ENCODE assay signal across 8 cellular contexts in the genomic region with DNA sequence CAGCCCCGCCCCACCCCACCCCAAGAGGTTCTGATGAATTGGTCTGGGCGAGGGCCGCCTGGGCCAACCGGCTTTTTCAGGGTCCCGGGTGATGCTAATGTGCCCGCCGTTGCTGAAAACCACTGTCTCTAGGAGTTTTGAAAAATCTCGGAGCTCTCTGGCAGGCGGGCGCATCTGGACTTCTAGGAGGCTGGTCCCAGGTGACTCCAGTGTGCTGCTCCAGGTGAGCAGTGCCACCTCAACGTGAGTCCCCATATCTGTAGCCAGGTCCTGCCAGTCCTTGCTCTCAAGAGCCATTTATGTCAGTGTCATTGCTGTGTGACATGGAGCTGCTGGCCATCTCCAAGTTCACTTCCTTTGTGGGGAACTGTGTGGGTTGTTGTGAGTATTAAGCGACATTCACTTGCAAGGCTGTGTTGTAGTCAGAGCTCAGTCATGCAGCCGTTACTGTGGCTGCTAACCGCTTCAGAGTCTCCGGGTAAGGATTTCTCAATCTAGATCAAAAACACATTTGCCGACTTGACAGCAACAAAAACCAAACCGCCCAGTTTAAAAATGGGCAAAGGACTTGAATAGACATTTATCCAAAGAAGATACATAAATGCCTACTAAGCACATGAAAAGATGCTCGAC. TPM values are rescaled to one million over a fixed set of nuclear protein-coding genes. Genes with fewer than 3 reads are reported as not detected.
DNase-seq lines count a peak whose midpoint lies in the region; ATAC-seq and TF ChIP-seq lines count a peak whose summit lies in the region.

Gene RFX8 (minus strand): TSS at position 361 of the 633 bp plus-strand sequence. CDS start 8,264 bp downstream, outside the sequence.

- WGBS in stomach, 5 donors = 27 to 43% (median 31%) methylated on average over 18 of the region's 18 CpGs

- POLR2A ChIA-PET in naive thymus-derived CD4-positive, alpha-beta T cell (lab: Charles Lee) = interaction anchor here (0.5 to 1.6 kb wide), 7 partner anchors 9 to 222 kb away, joined by 3 to 6 read pairs (median 4); no protein-coding TSS in a partner anchor

- peak within 1 kb of the TSS; percentile 70 to 75 for H3K4me3 Mint-ChIP-seq in effector memory CD8-positive, alpha-beta T cell
- H3K4me3 Mint-ChIP-seq in naive thymus-derived CD4-positive, alpha-beta T cell = peak within 1 kb of the TSS; percentile 81 to 90 (median 85)

- TF ChIP-seq POLR2A in stomach (IDR thresholded peaks at IDR 0.05) = no peak

- H3K27ac Mint-ChIP-seq in effector memory CD8-positive, alpha-beta T cell = peak within 1 kb of the TSS in 1 of 2 donors; percentile 38
- peak within 1 kb of the TSS; percentile 29 to 92 (median 76) for H3K27ac Mint-ChIP-seq in naive thymus-derived CD4-positive, alpha-beta T cell

- TF ChIP-seq CTCF in HFF-Myc (IDR thresholded peaks at IDR 0.05; ENCODE audit: low read depth, low read length, missing control alignments) = no peak
- no peak for TF ChIP-seq CTCF in stomach (IDR thresholded peaks at IDR 0.05)

- CTCF ChIA-PET in naive thymus-derived CD4-positive, alpha-beta T cell (lab: Charles Lee) = interaction anchor here (1.1 to 1.2 kb wide), 2 partner anchors 24 to 56 kb away, joined by 3 read pairs; no protein-coding TSS in a partner anchor

- peaks cover 20 to 22% of the 10 kb centered on the region in 2 donors for H3K27me3 Mint-ChIP-seq in effector memory CD8-positive, alpha-beta T cell
- H3K27me3 Mint-ChIP-seq in naive thymus-derived CD4-positive, alpha-beta T cell = peaks cover 0 to 11% (median 0%) of the 10 kb centered on the region in 5 donors

- intact Hi-C loops in naive thymus-derived CD4-positive, alpha-beta T cell (cut with micrococcal nuclease) = loop anchor here (1.0 to 5.0 kb wide), 10 partner anchors 58 to 356 kb away; partner anchors contain the start of genes CNOT11 (in 1 of the 2) and MAP4K4 (in 1 of the 2)
- intact Hi-C loops in stomach (cut with DNase I; ENCODE audit: low total_unique reads) = no loop called here

- H3K36me3 ChIP-seq in naive thymus-derived CD4-positive, alpha-beta T cell (ENCODE audit: control insufficient read depth in 2 of 3, insufficient read depth in 3 of 3, low read length in 3 of 3) = no peaks in the 10 kb centered on the region
- no peaks in the 10 kb centered on the region for H3K36me3 ChIP-seq in stomach

- no peaks in the 10 kb centered on the region for H3K27me3 ChIP-seq in naive thymus-derived CD4-positive, alpha-beta T cell (ENCODE audit: control insufficient read depth in 2 of 2, insufficient read depth in 2 of 2, low read length in 2 of 2)
- H3K27me3 ChIP-seq in stomach = peaks cover 0 to 19% (median 15%) of the 10 kb centered on the region in 3 donors

- peak; percentile 90 for ATAC-seq in effector memory CD8-positive, alpha-beta T cell (replicated peaks)
- ATAC-seq in naive thymus-derived CD4-positive, alpha-beta T cell = peak; percentile 91
- ATAC-seq in HG03571 (IDR thresholded peaks at IDR 0.05; ENCODE audit: unreplicated experiment) = no peak

- peaks cover 6 to 9% of the 10 kb centered on the region in 2 donors for H3K4me1 Mint-ChIP-seq in effector memory CD8-positive, alpha-beta T cell (ENCODE audit: low read depth in 2 of 2)
- H3K4me1 Mint-ChIP-seq in naive thymus-derived CD4-positive, alpha-beta T cell = peaks cover 6 to 57% (median 15%) of the 10 kb centered on the region in 7 donors

- peaks cover 3% of the 10 kb centered on the region for H3K36me3 Mint-ChIP-seq in effector memory CD8-positive, alpha-beta T cell (ENCODE audit: insufficient read depth)
- H3K36me3 Mint-ChIP-seq in naive thymus-derived CD4-positive, alpha-beta T cell = peaks cover 0 to 6% (median 0%) of the 10 kb centered on the region in 5 donors

- TF ChIP-seq EP300 in stomach (IDR thresholded peaks at IDR 0.05) = no peak

- no peaks in the 10 kb centered on the region for H3K9me3 ChIP-seq in naive thymus-derived CD4-positive, alpha-beta T cell (ENCODE audit: control insufficient read depth in 2 of 3, low read length in 3 of 3)
- no peaks in the 10 kb centered on the region for H3K9me3 ChIP-seq in stomach

- DNase-seq in HFF-Myc (ENCODE audit: extremely low read depth, low read depth) (peak; percentile 90), stomach (no peak), DMS 273 treated with DMSO at 0.1 percent for 48 hours (lab: John Stamatoyannopoulos, UW) (no peak), T1000 (lab: John Stamatoyannopoulos, UW) (no peak)
- peak; percentile 42 to 53 for DNase-seq in activated CD4-positive, alpha-beta T cell treated with anti-CD3 and anti-CD28 coated beads for 4 hours
- DNase-seq in effector memory CD8-positive, alpha-beta T cell = peak; percentile 9 to 24 (median 15)
- peak; percentile 14 to 76 (median 61) for DNase-seq in naive thymus-derived CD4-positive, alpha-beta T cell

- H3K4me3 ChIP-seq in HFF-Myc (replicated peaks; ENCODE audit: low read depth, low read length) (peak within 1 kb of the TSS; percentile 66), stomach (peak within 1 kb of the TSS; percentile 56 to 74 (median 60))
- peak within 1 kb of the TSS; percentile 48 for H3K4me3 ChIP-seq in naive thymus-derived CD4-positive, alpha-beta T cell (ENCODE audit: low read length)

- H3K27ac ChIP-seq in naive thymus-derived CD4-positive, alpha-beta T cell (ENCODE audit: low read depth, low read length) = no peak within 1 kb of the TSS
- H3K27ac ChIP-seq in stomach = peak within 1 kb of the TSS; percentile 16 to 77 (median 73)

- H3K9me3 Mint-ChIP-seq in effector memory CD8-positive, alpha-beta T cell = no peaks in the 10 kb centered on the region
- H3K9me3 Mint-ChIP-seq in naive thymus-derived CD4-positive, alpha-beta T cell = no peaks in the 10 kb centered on the region

- peaks cover 0 to 6% of the 10 kb centered on the region in 2 donors for H3K4me1 ChIP-seq in naive thymus-derived CD4-positive, alpha-beta T cell (ENCODE audit: control insufficient read depth in 2 of 2, insufficient read depth in 2 of 2, low read length in 2 of 2)
- peaks cover 7 to 27% (median 17%) of the 10 kb centered on the region in 4 donors for H3K4me1 ChIP-seq in stomach

RNA-seq across cellular contexts. Expression of gene RFX8, which starts in this region (rescaled TPM):
- total RNA-seq in naive thymus-derived CD4-positive, alpha-beta T cell = 1 to 10 TPM in 2 of 5 experiments, under 1 TPM in 2, not detected in 1; 0.24 to 2.0 (median 0.88) TPM
- polyA plus RNA-seq in naive thymus-derived CD4-positive, alpha-beta T cell = not detected
- total RNA-seq in stomach = under 1 TPM in 1 of 5 donors, not detected in 4; 0.92 TPM
- polyA plus RNA-seq in stomach = under 1 TPM in 1 of 3 donors, not detected in 2; 0.13 TPM

Comparison
In these comparisons a context has a peak if more than half of its experiments do, and no peak if none do; other contexts are left out.
1. DNase-seq: peak in HFF-Myc (single experiment), activated CD4-positive, alpha-beta T cell treated with anti-CD3 and anti-CD28 coated beads for 4 hours (2 of 2), effector memory CD8-positive, alpha-beta T cell (3 of 3) and naive thymus-derived CD4-positive, alpha-beta T cell (9 of 9); none in stomach (single experiment), DMS 273 treated with DMSO at 0.1 percent for 48 hours (single experiment) and T1000 (single experiment).
2. Peak in every context shown above with its lines, with median percentiles within 50 percentile points of each other: H3K4me3 ChIP-seq.